ENCODE assay signal across 11 cellular contexts in the genomic region with DNA sequence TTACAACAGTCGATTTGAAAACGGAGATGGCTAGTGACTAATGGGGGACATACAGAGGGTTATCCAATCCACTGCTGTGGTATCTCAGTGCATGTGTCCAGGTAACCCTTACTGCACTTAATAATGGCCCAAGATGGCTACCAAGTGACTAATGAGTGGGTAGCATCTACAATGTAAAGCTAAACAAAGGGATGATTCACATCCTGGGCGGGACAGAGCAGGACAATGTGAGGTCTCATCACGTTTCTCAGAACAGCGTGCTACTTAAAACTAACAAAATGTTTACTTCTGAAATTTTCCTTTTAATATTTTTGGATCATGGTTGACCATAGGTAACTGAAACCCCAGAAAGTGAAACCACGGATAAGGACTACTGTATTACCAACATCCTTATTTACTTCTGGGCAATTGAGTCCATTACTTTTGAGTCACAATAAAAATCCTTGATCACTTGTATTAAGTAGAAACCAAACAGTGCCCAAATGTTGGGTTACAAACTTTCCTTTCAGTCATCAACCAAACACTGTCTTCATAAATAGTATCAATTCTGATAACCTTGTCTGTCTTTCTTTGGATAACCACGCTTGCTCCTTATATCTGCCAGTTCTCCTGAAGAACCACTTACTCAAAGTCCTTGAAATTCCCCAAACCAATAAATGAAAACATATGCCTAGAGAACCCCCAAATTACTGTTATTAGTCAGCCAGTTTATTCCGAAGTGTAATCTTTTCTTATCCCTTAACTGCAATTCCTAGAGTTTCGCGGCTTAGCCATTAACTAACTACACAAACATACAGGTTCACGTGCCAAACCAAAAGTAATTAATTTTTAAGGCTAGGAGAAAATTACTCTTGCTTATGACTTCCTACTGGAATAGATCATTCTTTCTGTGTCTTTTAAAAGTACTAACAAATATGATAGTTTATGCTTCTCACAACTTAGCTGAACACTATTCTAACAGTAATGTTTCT. TPM values are rescaled to one million over a fixed set of nuclear protein-coding genes. Genes with fewer than 3 reads are reported as not detected.
DNase-seq lines count a peak whose midpoint lies in the region; ATAC-seq, FAIRE-seq and TF ChIP-seq lines count a peak whose summit lies in the region.
"Had no signal": no experiment of that assay in that cellular context is flagged by ENCODE, and none has a peak within 500 bp of the region (broad histone marks: within the 10 kb centered on the region; RNA-seq: fewer than 3 reads in every experiment).

No MANE protein-coding gene starts in this region.

- CTCF ChIA-PET in Panc1 (lab: Charles Lee), result no interaction called here
- CTCF ChIA-PET in endothelial cell of umbilical vein (lab: Charles Lee), result no interaction called here

- H3K27me3 ChIP-seq in Panc1 (ENCODE audit: control insufficient read depth, insufficient read depth, low read length), result no peaks in the 10 kb centered on the region
- no peaks in the 10 kb centered on the region for H3K27me3 ChIP-seq in endothelial cell of umbilical vein (ENCODE audit: control insufficient read depth in 2 of 2, insufficient read depth in 2 of 2, low read length in 2 of 2)

- H3K4me3 ChIP-seq in Panc1 (ENCODE audit: low read depth in 2 of 2, low read length in 2 of 2) (no peak overlapping the region), endothelial cell of umbilical vein (replicated peaks in 1 of 3; ENCODE audit: insufficient read depth in 1 of 3, low read depth in 1 of 3, low read length in 3 of 3) (no peak overlapping the region), coronary artery (no peak overlapping the region)

- no peak for TF ChIP-seq POLR2A in H54 (IDR thresholded peaks at IDR 0.05; ENCODE audit: low read depth, low read length)
- no peak for TF ChIP-seq POLR2A in endothelial cell of umbilical vein (IDR thresholded peaks at IDR 0.05; ENCODE audit: low read depth, low read length)

- no peak overlapping the region for H3K9ac ChIP-seq in endothelial cell of umbilical vein (replicated peaks; ENCODE audit: extremely low read depth, insufficient read depth, low read length)

- intact Hi-C loops in Panc1 (cut with micrococcal nuclease; ENCODE audit: unreplicated experiment), result no loop called here
- intact Hi-C loops in endothelial cell of umbilical vein (cut with micrococcal nuclease), result loop anchor here (5.0 kb wide), 1 partner anchor 355 kb away; no protein-coding TSS in a partner anchor

- FAIRE-seq in H54 (lab: Jason Lieb, UNC), result peak; percentile 91
- peak; percentile 44 for FAIRE-seq in endothelial cell of umbilical vein (lab: Jason Lieb, UNC)

- no peaks in the 10 kb centered on the region for H3K4me1 ChIP-seq in Panc1 (ENCODE audit: control insufficient read depth, insufficient read depth, low read length)
- peaks cover 8% of the 10 kb centered on the region for H3K4me1 ChIP-seq in endothelial cell of umbilical vein (ENCODE audit: control insufficient read depth, extremely low read depth, insufficient read depth, low read length)

- no peaks in the 10 kb centered on the region for H4K20me1 ChIP-seq in endothelial cell of umbilical vein (replicated peaks; ENCODE audit: control insufficient read depth, extremely low read depth, insufficient read depth, low read length)

- no peaks in the 10 kb centered on the region for H3K79me2 ChIP-seq in endothelial cell of umbilical vein (ENCODE audit: control insufficient read depth, insufficient read depth, low read length)

- POLR2A ChIA-PET in Panc1 (lab: Charles Lee) (no interaction called here), endothelial cell of umbilical vein (lab: Charles Lee) (no interaction called here)

- no peaks in the 10 kb centered on the region for H3K9me1 ChIP-seq in endothelial cell of umbilical vein (replicated peaks; ENCODE audit: control insufficient read depth, extremely low read depth, insufficient read depth, low read length)

- H3K4me2 ChIP-seq in endothelial cell of umbilical vein (ENCODE audit: insufficient read depth, low read length), result peak overlapping the region; percentile 48

- H3K27ac ChIP-seq in Panc1 (ENCODE audit: low read length) (no peak overlapping the region), endothelial cell of umbilical vein (ENCODE audit: insufficient read depth, low read depth, low read length) (peak overlapping the region; percentile 53), coronary artery (no peak overlapping the region)

- H3K36me3 ChIP-seq in Panc1 (ENCODE audit: control insufficient read depth, insufficient read depth, low read length) (peaks cover 9% of the 10 kb centered on the region; the same call in 1 of the 2 replicates), endothelial cell of umbilical vein (ENCODE audit: control insufficient read depth in 2 of 2, extremely low read depth in 1 of 2, insufficient read depth in 2 of 2, low read length in 2 of 2) (no peaks in the 10 kb centered on the region)

- BruUV-seq in Panc1 (replicated peaks; lab: Mats Ljungman, UMichigan), result TSS peak; percentile 4
- BruUV-seq in endothelial cell of umbilical vein (replicated peaks; lab: Mats Ljungman, UMichigan), result no TSS peak

- TF ChIP-seq CTCF in Panc1 (IDR thresholded peaks at IDR 0.05) (no peak), endothelial cell of umbilical vein (IDR thresholded peaks at IDR 0.05; ENCODE audit: extremely low read depth in 1 of 2, insufficient read depth in 1 of 2, low read depth in 1 of 2, low read length in 2 of 2) (no peak), coronary artery (IDR thresholded peaks at IDR 0.05) (no peak)

- ATAC-seq in Panc1 (peak; percentile 53; the same call in 1 of the 2 replicates), GM18520 (IDR thresholded peaks at IDR 0.05; ENCODE audit: unreplicated experiment) (no peak), HG02759 (IDR thresholded peaks at IDR 0.05; ENCODE audit: unreplicated experiment) (no peak)
- ATAC-seq: effector memory CD8-positive, alpha-beta T cell; left ventricle myocardium superior had no signal

- dilution Hi-C loops in endothelial cell of umbilical vein (cut with MboI; ENCODE audit: extremely low pct_ligation_motif_present, low sequenced_read_pairs), result no loop called here

- DNase-seq in H54 (ENCODE audit: insufficient read length, low spot score) (no peak), Panc1 (ENCODE audit: low read depth, low spot score) (peak; percentile 61), endothelial cell of umbilical vein (ENCODE audit: low read depth, low spot score) (peak; percentile 60), pulmonary artery endothelial cell (ENCODE audit: low read depth, low spot score) (peak; percentile 10), coronary artery (ENCODE audit: low spot score) (no peak)
- DNase-seq: activated T-cell treated with anti-CD3 and anti-CD28 coated beads, Interleukin-2, amount 50 U/mL, for 4 hours; effector memory CD8-positive, alpha-beta T cell; left ventricle myocardium superior; NCI-H1436 treated with DMSO at 0.1 percent for 48 hours had no signal

- peak overlapping the region; percentile 65 for H2AFZ ChIP-seq in endothelial cell of umbilical vein (ENCODE audit: low read depth, low read length)

- in situ Hi-C loops in Panc1 (cut with HindIII; ENCODE audit: low pct_unique_long_range_greater_than_20kb, low sequenced_read_pairs), result no loop called here

- H3K9me3 ChIP-seq in Panc1 (ENCODE audit: control insufficient read depth, insufficient read depth, low read depth, low read length) (no peaks in the 10 kb centered on the region), endothelial cell of umbilical vein (replicated peaks; ENCODE audit: control insufficient read depth, insufficient read depth, low read length) (no peaks in the 10 kb centered on the region)

TF ChIP-seq in endothelial cell of umbilical vein, 7 proteins besides CTCF, POLR2A, EP300 and RAD21:
- TF ChIP-seq MYC (IDR thresholded peaks at IDR 0.05; ENCODE audit: low read depth, low read length) (no peak), MAX (IDR thresholded peaks at IDR 0.05; ENCODE audit: insufficient read depth, insufficient read length) (no peak), EZH2 (IDR thresholded peaks at IDR 0.05; ENCODE audit: borderline replicate concordance, low read depth, low read length, severe bottlenecking) (no peak), GATA2 (IDR thresholded peaks at IDR 0.05; ENCODE audit: insufficient read depth, insufficient read length, low read depth, low read length) (no peak), POLR2AphosphoS5 (IDR thresholded peaks at IDR 0.05; ENCODE audit: insufficient read depth, low read depth, low read length) (no peak), JUN (IDR thresholded peaks at IDR 0.05; ENCODE audit: borderline replicate concordance, insufficient read depth, insufficient read length, low read depth) (peak; percentile 47), FOS (IDR thresholded peaks at IDR 0.05; ENCODE audit: borderline replicate concordance, insufficient read depth, low read length) (peak; percentile 44)

RNA-seq across cellular contexts. Expression of gene ELL2, which starts 59.7 kb away (rescaled TPM):
- total RNA-seq in Panc1 (2021; ENCODE audit: unreplicated experiment) (68.5 TPM), endothelial cell of umbilical vein (26.0 and 39.8 TPM in 2 replicates), pulmonary artery endothelial cell (18.5 and 21.0 TPM in 2 replicates)
- polyA plus RNA-seq in Panc1 (2012; ENCODE audit: insufficient read length), result 69.8 TPM
- polyA plus RNA-seq in endothelial cell of umbilical vein, result 6.1 and 6.8 TPM in 2 replicates
- polyA plus RNA-seq in endothelial cell of umbilical vein (2011; cell fraction: cytosol; rRNA removed), result 7.3 and 7.9 TPM in 2 replicates
- polyA plus RNA-seq in endothelial cell of umbilical vein (2011; cell fraction: nucleus; rRNA removed), result 27.6 and 29.9 TPM in 2 replicates
- 22.1 and 32.9 TPM in 2 replicates for polyA plus RNA-seq in endothelial cell of umbilical vein (2012)
- polyA minus RNA-seq in endothelial cell of umbilical vein, result 24.6 and 41.9 TPM in 2 replicates
- 23.9 TPM for polyA minus RNA-seq in endothelial cell of umbilical vein (2011; cell fraction: cytosol; rRNA and poly(A)+ RNA removed)
- polyA minus RNA-seq in endothelial cell of umbilical vein (2011; cell fraction: nucleus; rRNA and poly(A)+ RNA removed), result 144 and 209 TPM in 2 replicates

Comparison
In these comparisons a context has a peak if more than half of its experiments do, and no peak if none do; other contexts are left out.
1. DNase-seq: peak in Panc1 (single experiment), endothelial cell of umbilical vein (single experiment) and pulmonary artery endothelial cell (single experiment); none in H54 (single experiment) and coronary artery (single experiment).